11 cellular contexts compared by ENCODE assay signal in genomic region chr1:207872655-207873054, GRCh38. TPM values are rescaled to one million over a fixed set of nuclear protein-coding genes. Genes with fewer than 3 reads are reported as not detected.
DNase-seq lines count a peak whose midpoint lies in the region; ATAC-seq lines count a peak whose summit lies in the region.
"Had no signal": no experiment of that assay in that cellular context is flagged by ENCODE, and none has a peak within 500 bp of the region (broad histone marks: within the 10 kb centered on the region; RNA-seq: fewer than 3 reads in every experiment).

No MANE protein-coding gene starts in this region.

- H3K4me1 Mint-ChIP-seq in activated CD8-positive, alpha-beta memory T cell treated with anti-CD3 and anti-CD28 coated beads, Interleukin-2, amount 10 ng/mL, durations not matched to agents 7 days and 5 days: peaks cover 69% of the 10 kb centered on the region
- H3K4me1 Mint-ChIP-seq in activated naive CD8-positive, alpha-beta T cell treated with anti-CD3 and anti-CD28 coated beads, Interleukin-2, amount 50 U/mL, for 24 hours: peaks cover 65% of the 10 kb centered on the region
- H3K4me1 Mint-ChIP-seq in stimulated activated memory B cell treated with anti-CD40 and anti-IgM and Interleukin-4, amounts not matched to agents 10 μg/mL and 1 μg/mL and 100 μg/mL, for 72 hours: peaks cover 76% of the 10 kb centered on the region

- no peak for ATAC-seq in activated CD8-positive, alpha-beta memory T cell treated with anti-CD3 and anti-CD28 coated beads, Interleukin-2, amount 10 ng/mL, durations not matched to agents 7 days and 5 days
- ATAC-seq in activated naive CD8-positive, alpha-beta T cell treated with anti-CD3 and anti-CD28 coated beads, Interleukin-2, amount 50 U/mL, for 24 hours: no peak
- ATAC-seq in stimulated activated memory B cell treated with anti-CD40 and anti-IgM and Interleukin-4, amounts not matched to agents 10 μg/mL and 1 μg/mL and 100 μg/mL, for 72 hours: no peak

- CTCF ChIA-PET in activated CD8-positive, alpha-beta memory T cell treated with anti-CD3 and anti-CD28 coated beads, Interleukin-2, amount 10 ng/mL, durations not matched to agents 7 days and 5 days (lab: Charles Lee): interaction anchor here (1.2 to 17.5 kb wide), 9 partner anchors 9 to 91 kb away, joined by 3 to 414 read pairs (median 8); no protein-coding TSS in a partner anchor

- no peaks in the 10 kb centered on the region for H3K9me3 Mint-ChIP-seq in activated CD8-positive, alpha-beta memory T cell treated with anti-CD3 and anti-CD28 coated beads, Interleukin-2, amount 10 ng/mL, durations not matched to agents 7 days and 5 days (ENCODE audit: low read depth)
- no peaks in the 10 kb centered on the region for H3K9me3 Mint-ChIP-seq in activated naive CD8-positive, alpha-beta T cell treated with anti-CD3 and anti-CD28 coated beads, Interleukin-2, amount 50 U/mL, for 24 hours
- H3K9me3 Mint-ChIP-seq in stimulated activated memory B cell treated with anti-CD40 and anti-IgM and Interleukin-4, amounts not matched to agents 10 μg/mL and 1 μg/mL and 100 μg/mL, for 72 hours: no peaks in the 10 kb centered on the region

- no peak for DNase-seq in activated CD8-positive, alpha-beta memory T cell treated with anti-CD3 and anti-CD28 coated beads, Interleukin-2, amount 10 ng/mL, durations not matched to agents 7 days and 5 days
- DNase-seq in activated CD8-positive, alpha-beta memory T cell treated with anti-CD3 and anti-CD28 coated beads, Interleukin-2, amount 50 U/mL, for 48 hours: no peak
- DNase-seq in NCI-H526 treated with DMSO at 0.1 percent for 48 hours (lab: John Stamatoyannopoulos, UW) (peak; percentile 67), COR-L47 (lab: John Stamatoyannopoulos, UW) (no peak), NCI-H446 treated with DMSO at 0.1 percent for 48 hours (lab: John Stamatoyannopoulos, UW) (no peak)
- no peak for DNase-seq in activated naive CD8-positive, alpha-beta T cell treated with anti-CD3 and anti-CD28 coated beads, Interleukin-2, amount 50 U/mL, for 24 hours
- DNase-seq in stimulated activated CD4-positive, alpha-beta T cell treated with anti-CD3 and anti-CD28 coated beads, Interleukin-1b, Interleukin-23, amount 100 ng/mL, for 48 hours: no peak
- DNase-seq: activated gamma-delta T cell treated with Interleukin-2 at 50 U/mL for 16 hours, DMS79 treated with DMSO at 0.1 percent for 48 hours, sigmoid colon had no signal

- H3K4me3 Mint-ChIP-seq in activated CD8-positive, alpha-beta memory T cell treated with anti-CD3 and anti-CD28 coated beads, Interleukin-2, amount 10 ng/mL, durations not matched to agents 7 days and 5 days: peak overlapping the region; percentile 20
- peak overlapping the region; percentile 61 for H3K4me3 Mint-ChIP-seq in activated naive CD8-positive, alpha-beta T cell treated with anti-CD3 and anti-CD28 coated beads, Interleukin-2, amount 50 U/mL, for 24 hours
- peak overlapping the region; percentile 61 for H3K4me3 Mint-ChIP-seq in stimulated activated memory B cell treated with anti-CD40 and anti-IgM and Interleukin-4, amounts not matched to agents 10 μg/mL and 1 μg/mL and 100 μg/mL, for 72 hours

- H3K27ac Mint-ChIP-seq in activated CD8-positive, alpha-beta memory T cell treated with anti-CD3 and anti-CD28 coated beads, Interleukin-2, amount 10 ng/mL, durations not matched to agents 7 days and 5 days: peak overlapping the region; percentile 86
- H3K27ac Mint-ChIP-seq in activated naive CD8-positive, alpha-beta T cell treated with anti-CD3 and anti-CD28 coated beads, Interleukin-2, amount 50 U/mL, for 24 hours: peak overlapping the region; percentile 82
- peak overlapping the region; percentile 87 for H3K27ac Mint-ChIP-seq in stimulated activated memory B cell treated with anti-CD40 and anti-IgM and Interleukin-4, amounts not matched to agents 10 μg/mL and 1 μg/mL and 100 μg/mL, for 72 hours

- no peaks in the 10 kb centered on the region for H3K27me3 Mint-ChIP-seq in activated CD8-positive, alpha-beta memory T cell treated with anti-CD3 and anti-CD28 coated beads, Interleukin-2, amount 10 ng/mL, durations not matched to agents 7 days and 5 days
- H3K27me3 Mint-ChIP-seq in activated naive CD8-positive, alpha-beta T cell treated with anti-CD3 and anti-CD28 coated beads, Interleukin-2, amount 50 U/mL, for 24 hours: no peaks in the 10 kb centered on the region
- no peaks in the 10 kb centered on the region for H3K27me3 Mint-ChIP-seq in stimulated activated memory B cell treated with anti-CD40 and anti-IgM and Interleukin-4, amounts not matched to agents 10 μg/mL and 1 μg/mL and 100 μg/mL, for 72 hours

- H3K36me3 Mint-ChIP-seq in activated CD8-positive, alpha-beta memory T cell treated with anti-CD3 and anti-CD28 coated beads, Interleukin-2, amount 10 ng/mL, durations not matched to agents 7 days and 5 days: peaks cover 4% of the 10 kb centered on the region
- H3K36me3 Mint-ChIP-seq in activated naive CD8-positive, alpha-beta T cell treated with anti-CD3 and anti-CD28 coated beads, Interleukin-2, amount 50 U/mL, for 24 hours (ENCODE audit: low read depth): no peaks in the 10 kb centered on the region
- H3K36me3 Mint-ChIP-seq in stimulated activated memory B cell treated with anti-CD40 and anti-IgM and Interleukin-4, amounts not matched to agents 10 μg/mL and 1 μg/mL and 100 μg/mL, for 72 hours: no peaks in the 10 kb centered on the region

RNA-seq across cellular contexts. Expression of gene CD34, which starts 38.3 kb away (rescaled TPM):
- total RNA-seq in activated CD8-positive, alpha-beta memory T cell treated with anti-CD3 and anti-CD28 coated beads, Interleukin-2, amount 10 ng/mL, durations not matched to agents 7 days and 5 days: under 1 TPM; 0.02 to 0.06 TPM
